In genomic region chr5:82164957-82165698, GRCh38 we compare ENCODE assay signal across 8 cellular contexts.
DNase-seq lines count a peak whose midpoint lies in the region; ATAC-seq, FAIRE-seq and TF ChIP-seq lines count a peak whose summit lies in the region.

No MANE protein-coding gene starts in this region.

- H3K36me3 Mint-ChIP-seq in chondrocyte (ENCODE audit: low read depth) = no peaks in the 10 kb centered on the region

- H3K4me3 ChIP-seq in HUES64 (ENCODE audit: low read length) = no peak overlapping the region

- H3K36me3 ChIP-seq in HUES64 (ENCODE audit: insufficient read depth, low read length) = no peaks in the 10 kb centered on the region

- H3K27me3 Mint-ChIP-seq in chondrocyte (ENCODE audit: low read depth) = no peaks in the 10 kb centered on the region

- no peaks in the 10 kb centered on the region for H3K27me3 ChIP-seq in HUES64 (ENCODE audit: insufficient read depth, low read length)

- ATAC-seq in GM18517 (IDR thresholded peaks at IDR 0.05; ENCODE audit: unreplicated experiment) = no peak
- no peak for ATAC-seq in GM18498 (IDR thresholded peaks at IDR 0.05; ENCODE audit: unreplicated experiment)

- H3K9ac ChIP-seq in HUES64 (ENCODE audit: low read depth, low read length) = no peak overlapping the region

- H3K4me1 Mint-ChIP-seq in chondrocyte (ENCODE audit: low read depth) = peaks cover 34% of the 10 kb centered on the region

- H3K27ac ChIP-seq in 22Rv1 (peak overlapping the region; percentile 84), HUES64 (ENCODE audit: low read depth, low read length) (peak overlapping the region; percentile 29)

- H3K27ac Mint-ChIP-seq in chondrocyte (ENCODE audit: unreplicated experiment) = peak overlapping the region; percentile 82

- WGBS in HUES64 = 61% methylated on average over 3 of the region's 3 CpGs

- no peak overlapping the region for H3K4me3 Mint-ChIP-seq in chondrocyte (ENCODE audit: unreplicated experiment)

- FAIRE-seq in frontal cortex (lab: Jason Lieb, UNC) = no peak

- DNase-seq in chondrocyte (ENCODE audit: low spot score) (no peak), medulla oblongata (ENCODE audit: extremely low spot score) (peak; percentile 38), GM19240 (ENCODE audit: insufficient read length, low spot score) (no peak), frontal cortex (ENCODE audit: low spot score in 2 of 2) (no peak)

- no peaks in the 10 kb centered on the region for H3K9me3 ChIP-seq in HUES64 (ENCODE audit: insufficient read depth, low read depth, low read length)

- TF ChIP-seq CTCF in 22Rv1 (IDR thresholded peaks at IDR 0.05) = peak; percentile 16; the same call in 1 of the 2 replicates
- no peak for TF ChIP-seq CTCF in chondrocyte (IDR thresholded peaks at IDR 0.05)

- no peaks in the 10 kb centered on the region for H3K9me3 Mint-ChIP-seq in chondrocyte (ENCODE audit: low read depth)

- H3K4me1 ChIP-seq in HUES64 (ENCODE audit: insufficient read depth, low read length) = peaks cover 56% of the 10 kb centered on the region
